In genomic region chr6:158109744-158110143, GRCh38 we compare ENCODE assay signal across 13 cellular contexts.
"Had no signal": no experiment of that assay in that cellular context is flagged by ENCODE, and none has a peak within 500 bp of the region (broad histone marks: within the 10 kb centered on the region; RNA-seq: fewer than 3 reads in every experiment).

No MANE protein-coding gene starts in this region.

- H3K4me3 Mint-ChIP-seq: activated naive CD4-positive, alpha-beta T cell treated with anti-CD3 and anti-CD28 coated beads for 36 hours; activated T-helper 1 cell treated with anti-CD3 and anti-CD28 coated beads, Interleukin-12 subunit alpha, Interleukin-12 subunit beta, Interleukin-2, Interleukin-4 antibody, amounts not matched to agents 30 ng/mL and 10 ng/mL and 1 ng/mL, durations not matched to agents 14 hours and 24 hours and 36 hours had no signal

- H3K9me3 ChIP-seq: adrenal gland, right atrium auricular region, tibial nerve, vagina had no signal

- H3K4me2 ChIP-seq: smooth muscle cell had no signal

- H3K27ac ChIP-seq: adrenal gland, coronary artery, right atrium auricular region, tibial nerve, vagina had no signal

- H3K4me3 ChIP-seq: adrenal gland, coronary artery, right atrium auricular region, smooth muscle cell, tibial nerve, vagina had no signal

- H3K9me3 Mint-ChIP-seq: activated naive CD4-positive, alpha-beta T cell treated with anti-CD3 and anti-CD28 coated beads for 36 hours; activated T-helper 1 cell treated with anti-CD3 and anti-CD28 coated beads, Interleukin-12 subunit alpha, Interleukin-12 subunit beta, Interleukin-2, Interleukin-4 antibody, amounts not matched to agents 30 ng/mL and 10 ng/mL and 1 ng/mL, durations not matched to agents 14 hours and 24 hours and 36 hours had no signal

- DNase-seq: activated CD4-positive, alpha-beta T cell treated with anti-CD3 and anti-CD28 coated beads, Interleukin-2, amount 50 U/mL, for 4 hours; activated CD4-positive, CD25-positive, alpha-beta regulatory T cell treated with anti-CD3 and anti-CD28 coated beads, Interleukin-2, amount 50 U/mL, for 72 hours; activated naive CD4-positive, alpha-beta T cell treated with anti-CD3 and anti-CD28 coated beads for 36 hours; adrenal gland; caudate nucleus; effector CD8-positive, alpha-beta T cell; glutamatergic neuron had no signal

- H3K4me1 ChIP-seq: adrenal gland, right atrium auricular region, tibial nerve, vagina had no signal

- H3K27ac Mint-ChIP-seq: activated naive CD4-positive, alpha-beta T cell treated with anti-CD3 and anti-CD28 coated beads for 36 hours; activated T-helper 1 cell treated with anti-CD3 and anti-CD28 coated beads, Interleukin-12 subunit alpha, Interleukin-12 subunit beta, Interleukin-2, Interleukin-4 antibody, amounts not matched to agents 30 ng/mL and 10 ng/mL and 1 ng/mL, durations not matched to agents 14 hours and 24 hours and 36 hours had no signal

- H3K27me3 ChIP-seq: adrenal gland, right atrium auricular region, tibial nerve, vagina had no signal
